In genomic region chr1:17667641-17668040, GRCh38 we compare ENCODE assay signal across 14 cellular contexts.
"Had no signal": no experiment of that assay in that cellular context is flagged by ENCODE, and none has a peak within 500 bp of the region (broad histone marks: within the 10 kb centered on the region; RNA-seq: fewer than 3 reads in every experiment).

No MANE protein-coding gene starts in this region.

- H3K27me3 Mint-ChIP-seq: activated CD4-positive, alpha-beta T cell treated with anti-CD3 and anti-CD28 coated beads for 36 hours; activated naive CD8-positive, alpha-beta T cell; progenitor cell of endocrine pancreas had no signal

- H3K27ac Mint-ChIP-seq: activated CD4-positive, alpha-beta T cell treated with anti-CD3 and anti-CD28 coated beads for 36 hours; activated naive CD8-positive, alpha-beta T cell; activated T-helper 1 cell treated with anti-CD3 and anti-CD28 coated beads, Interleukin-12 subunit alpha, Interleukin-12 subunit beta, Interleukin-2, Interleukin-4 antibody, amounts not matched to agents 30 ng/mL and 10 ng/mL and 1 ng/mL, durations not matched to agents 14 hours and 24 hours and 36 hours; effector memory CD8-positive, alpha-beta T cell; mesothelial cell of epicardium; progenitor cell of endocrine pancreas had no signal

- H3K36me3 Mint-ChIP-seq: activated naive CD8-positive, alpha-beta T cell had no signal

- H3K4me3 ChIP-seq: esophagus squamous epithelium, tibial nerve, vagina had no signal

- H3K27ac ChIP-seq: esophagus squamous epithelium, tibial nerve, vagina had no signal

- H3K4me1 Mint-ChIP-seq: activated CD4-positive, alpha-beta T cell treated with anti-CD3 and anti-CD28 coated beads for 36 hours had no signal

- ATAC-seq: activated CD4-positive, alpha-beta T cell treated with anti-CD3 and anti-CD28 coated beads for 36 hours; effector memory CD8-positive, alpha-beta T cell had no signal

- DNase-seq: activated CD4-positive, alpha-beta T cell treated with anti-CD3 and anti-CD28 coated beads for 36 hours; activated CD4-positive, alpha-beta T cell treated with anti-CD3 and anti-CD28 coated beads, Interleukin-2, amount 50 U/mL, for 48 hours; activated T-cell treated with anti-CD3 and anti-CD28 coated beads for 4 hours; effector memory CD8-positive, alpha-beta T cell; esophagus squamous epithelium; left cardiac atrium; stimulated activated CD4-positive, alpha-beta T cell treated with anti-CD3 and anti-CD28 coated beads, Interleukin-2, amount 100 ng/mL, for 24 hours; stimulated activated naive CD4-positive, alpha-beta T cell treated with Interleukin-2 at 50 U/mL for 16 hours had no signal

- H3K9me3 ChIP-seq: esophagus squamous epithelium, tibial nerve, vagina had no signal

- H3K4me1 ChIP-seq: vagina had no signal

- H3K9me3 Mint-ChIP-seq: activated T-helper 1 cell treated with anti-CD3 and anti-CD28 coated beads, Interleukin-12 subunit alpha, Interleukin-12 subunit beta, Interleukin-2, Interleukin-4 antibody, amounts not matched to agents 30 ng/mL and 10 ng/mL and 1 ng/mL, durations not matched to agents 14 hours and 24 hours and 36 hours; effector memory CD8-positive, alpha-beta T cell; mesothelial cell of epicardium had no signal

- H3K4me3 Mint-ChIP-seq: activated CD4-positive, alpha-beta T cell treated with anti-CD3 and anti-CD28 coated beads for 36 hours; activated naive CD8-positive, alpha-beta T cell; activated T-helper 1 cell treated with anti-CD3 and anti-CD28 coated beads, Interleukin-12 subunit alpha, Interleukin-12 subunit beta, Interleukin-2, Interleukin-4 antibody, amounts not matched to agents 30 ng/mL and 10 ng/mL and 1 ng/mL, durations not matched to agents 14 hours and 24 hours and 36 hours; effector memory CD8-positive, alpha-beta T cell; mesothelial cell of epicardium had no signal

- H3K27me3 ChIP-seq: esophagus squamous epithelium, tibial nerve, vagina had no signal
